Comparison of ENCODE assay signal across 1 cellular context in genomic region chr9:129012893-129013448, GRCh38.
TF ChIP-seq lines count a peak whose summit lies in the region.

No MANE protein-coding gene starts in this region.

TF ChIP-seq in IMR-90, 13 proteins besides CTCF, POLR2A, EP300 and RAD21 (continued from another document):
- TF ChIP-seq, protein P1, sequence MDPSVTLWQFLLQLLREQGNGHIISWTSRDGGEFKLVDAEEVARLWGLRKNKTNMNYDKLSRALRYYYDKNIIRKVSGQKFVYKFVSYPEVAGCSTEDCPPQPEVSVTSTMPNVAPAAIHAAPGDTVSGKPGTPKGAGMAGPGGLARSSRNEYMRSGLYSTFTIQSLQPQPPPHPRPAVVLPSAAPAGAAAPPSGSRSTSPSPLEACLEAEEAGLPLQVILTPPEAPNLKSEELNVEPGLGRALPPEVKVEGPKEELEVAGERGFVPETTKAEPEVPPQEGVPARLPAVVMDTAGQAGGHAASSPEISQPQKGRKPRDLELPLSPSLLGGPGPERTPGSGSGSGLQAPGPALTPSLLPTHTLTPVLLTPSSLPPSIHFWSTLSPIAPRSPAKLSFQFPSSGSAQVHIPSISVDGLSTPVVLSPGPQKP (IDR thresholded peaks at IDR 0.05; ENCODE audit: borderline replicate concordance, low read depth, low read length), result no peak
- TF ChIP-seq CEBPB (IDR thresholded peaks at IDR 0.05; ENCODE audit: low read depth, low read length), result no peak
- TF ChIP-seq FOS (IDR thresholded peaks at IDR 0.05; ENCODE audit: low read depth, low read length), result no peak
- no peak for TF ChIP-seq MAFK (IDR thresholded peaks at IDR 0.05; ENCODE audit: low read depth, low read length)
- no peak for TF ChIP-seq RCOR1 (IDR thresholded peaks at IDR 0.05; ENCODE audit: insufficient replicate concordance, low read length)
- no peak for TF ChIP-seq RFX5 (IDR thresholded peaks at IDR 0.05; ENCODE audit: low read depth, low read length)
- no peak for TF ChIP-seq MAZ (IDR thresholded peaks at IDR 0.05; ENCODE audit: borderline replicate concordance, low read depth, low read length)
- TF ChIP-seq, protein P2, sequence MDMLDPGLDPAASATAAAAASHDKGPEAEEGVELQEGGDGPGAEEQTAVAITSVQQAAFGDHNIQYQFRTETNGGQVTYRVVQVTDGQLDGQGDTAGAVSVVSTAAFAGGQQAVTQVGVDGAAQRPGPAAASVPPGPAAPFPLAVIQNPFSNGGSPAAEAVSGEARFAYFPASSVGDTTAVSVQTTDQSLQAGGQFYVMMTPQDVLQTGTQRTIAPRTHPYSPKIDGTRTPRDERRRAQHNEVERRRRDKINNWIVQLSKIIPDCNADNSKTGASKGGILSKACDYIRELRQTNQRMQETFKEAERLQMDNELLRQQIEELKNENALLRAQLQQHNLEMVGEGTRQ (IDR thresholded peaks at IDR 0.05; ENCODE audit: low read depth, low read length), result no peak
- no peak for TF ChIP-seq MXI1 (IDR thresholded peaks at IDR 0.05; ENCODE audit: borderline replicate concordance, low read depth, low read length)
